1 cellular context compared by ENCODE assay signal in genomic region chr2:118903489-118904215, GRCh38.
TF ChIP-seq lines count a peak whose summit lies in the region.

No MANE protein-coding gene starts in this region.

TF ChIP-seq in HepG2, 621 proteins besides CTCF, POLR2A, EP300 and RAD21:
- TF ChIP-seq ZNF3 (CRISPR knock-in tag; IDR thresholded peaks at IDR 0.05): no peak
- no peak for TF ChIP-seq NPAS2 (CRISPR knock-in tag; IDR thresholded peaks at IDR 0.05; ENCODE audit: borderline replicate concordance)
- TF ChIP-seq POLR2G (IDR thresholded peaks at IDR 0.05; ENCODE audit: low read depth, low read length): no peak
- no peak for TF ChIP-seq ATF2 (CRISPR knock-in tag; IDR thresholded peaks at IDR 0.05)
- no peak for TF ChIP-seq ATF5 (CRISPR knock-in tag; IDR thresholded peaks at IDR 0.05; ENCODE audit: low read depth)
- no peak for TF ChIP-seq MEF2D (CRISPR knock-in tag; IDR thresholded peaks at IDR 0.05)
- TF ChIP-seq ZNF281 (CRISPR knock-in tag; IDR thresholded peaks at IDR 0.05; ENCODE audit: borderline replicate concordance): no peak
- no peak for TF ChIP-seq SIN3A (IDR thresholded peaks at IDR 0.05; ENCODE audit: borderline replicate concordance, low read depth, low read length)
- TF ChIP-seq STAT5B (CRISPR knock-in tag; IDR thresholded peaks at IDR 0.05): no peak
- no peak for TF ChIP-seq ZNF878 (CRISPR knock-in tag; IDR thresholded peaks at IDR 0.05)
- no peak for TF ChIP-seq DZIP1 (CRISPR knock-in tag; IDR thresholded peaks at IDR 0.05)
